In the genomic region with DNA sequence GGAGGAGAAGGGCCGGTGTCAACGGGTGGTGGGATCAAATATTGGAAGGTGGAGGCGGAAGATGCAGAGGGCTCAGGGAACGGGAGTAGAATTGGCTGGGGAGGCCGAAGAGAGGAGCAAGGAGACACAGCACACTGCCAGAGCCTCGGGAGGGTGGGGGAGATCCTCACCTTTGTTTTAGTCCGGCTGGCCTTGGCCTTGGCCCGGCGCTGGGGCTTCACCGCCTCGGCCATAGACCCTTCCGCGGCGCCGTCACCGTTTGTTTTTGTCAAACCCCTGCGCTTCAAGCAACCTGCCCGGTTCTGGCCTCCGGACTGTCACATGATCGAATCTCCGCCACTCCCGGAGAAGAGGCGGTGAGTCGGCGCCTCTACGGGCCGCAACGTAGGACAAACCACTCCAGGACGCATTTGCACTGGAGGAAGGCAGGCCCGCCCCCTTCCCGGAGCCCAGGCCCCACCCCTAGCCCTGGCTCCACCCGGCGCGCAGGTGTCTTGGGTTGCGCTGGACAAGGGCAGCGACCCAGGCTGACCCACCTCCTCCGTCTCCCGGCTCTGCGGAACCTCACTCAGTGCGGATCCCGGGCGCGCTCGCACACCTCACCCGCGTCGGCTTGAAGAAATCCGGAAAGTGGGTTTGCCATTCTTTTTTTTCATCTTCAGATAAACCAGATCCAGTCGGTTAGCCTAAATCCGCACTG, we compare ENCODE assay signal across 1 cellular context.
TF ChIP-seq lines count a peak whose summit lies in the region.

A gene with protein sequence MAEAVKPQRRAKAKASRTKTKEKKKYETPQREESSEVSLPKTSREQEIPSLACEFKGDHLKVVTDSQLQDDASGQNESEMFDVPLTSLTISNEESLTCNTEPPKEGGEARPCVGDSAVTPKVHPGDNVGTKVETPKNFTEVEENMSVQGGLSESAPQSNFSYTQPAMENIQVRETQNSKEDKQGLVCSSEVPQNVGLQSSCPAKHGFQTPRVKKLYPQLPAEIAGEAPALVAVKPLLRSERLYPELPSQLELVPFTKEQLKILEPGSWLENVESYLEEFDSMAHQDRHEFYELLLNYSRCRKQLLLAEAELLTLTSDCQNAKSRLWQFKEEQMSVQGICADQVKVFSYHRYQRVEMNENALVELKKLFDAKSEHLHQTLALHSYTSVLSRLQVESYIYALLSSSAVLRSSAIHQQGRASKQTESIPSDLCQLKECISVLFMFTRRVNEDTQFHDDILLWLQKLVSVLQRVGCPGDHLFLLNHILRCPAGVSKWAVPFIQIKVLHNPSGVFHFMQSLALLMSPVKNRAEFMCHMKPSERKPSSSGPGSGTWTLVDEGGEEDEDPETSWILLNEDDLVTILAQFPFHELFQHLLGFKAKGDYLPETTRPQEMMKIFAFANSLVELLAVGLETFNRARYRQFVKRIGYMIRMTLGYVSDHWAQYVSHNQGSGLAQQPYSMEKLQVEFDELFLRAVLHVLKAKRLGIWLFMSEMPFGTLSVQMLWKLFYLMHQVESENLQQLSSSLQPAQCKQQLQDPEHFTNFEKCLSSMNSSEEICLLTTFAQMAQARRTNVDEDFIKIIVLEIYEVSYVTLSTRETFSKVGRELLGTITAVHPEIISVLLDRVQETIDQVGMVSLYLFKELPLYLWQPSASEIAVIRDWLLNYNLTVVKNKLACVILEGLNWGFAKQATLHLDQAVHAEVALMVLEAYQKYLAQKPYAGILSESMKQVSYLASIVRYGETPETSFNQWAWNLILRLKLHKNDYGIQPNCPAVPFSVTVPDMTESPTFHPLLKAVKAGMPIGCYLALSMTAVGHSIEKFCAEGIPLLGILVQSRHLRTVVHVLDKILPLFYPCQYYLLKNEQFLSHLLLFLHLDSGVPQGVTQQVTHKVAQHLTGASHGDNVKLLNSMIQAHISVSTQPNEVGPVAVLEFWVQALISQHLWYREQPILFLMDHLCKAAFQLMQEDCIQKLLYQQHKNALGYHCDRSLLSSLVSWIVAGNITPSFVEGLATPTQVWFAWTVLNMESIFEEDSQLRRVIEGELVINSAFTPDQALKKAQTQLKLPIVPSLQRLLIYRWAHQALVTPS (N-terminal part only) (minus strand): TSS at position 323 of the 700 bp plus-strand sequence. CDS start 90 bp downstream, at position 233.

TF ChIP-seq in HepG2, 621 proteins besides CTCF, POLR2A, EP300 and RAD21 (continued from another document and continues in another):
- peak; percentile 56 for TF ChIP-seq ARID5B (CRISPR knock-in tag; IDR thresholded peaks at IDR 0.05)
- peak; percentile 75 for TF ChIP-seq ELF1 (CRISPR knock-in tag; IDR thresholded peaks at IDR 0.05)
- TF ChIP-seq HINFP (CRISPR knock-in tag; IDR thresholded peaks at IDR 0.05; ENCODE audit: low read depth) = peak; percentile 54; the same call in 1 of the 2 replicates
- TF ChIP-seq PPARG (CRISPR knock-in tag; conservative IDR thresholded peaks at IDR 0.05) = no peak; the same call in 1 of the 2 replicates
- no peak for TF ChIP-seq SMYD3 (CRISPR knock-in tag; IDR thresholded peaks at IDR 0.05)
- TF ChIP-seq AGO2 (optimal IDR thresholded peaks at IDR 0.05; ENCODE audit: low read depth, low read length) = no peak
- no peak for TF ChIP-seq ATAD3A (CRISPR knock-in tag; IDR thresholded peaks at IDR 0.05)
- 0 out of 2 replicates have a peak, but pooled peaks have one; percentile 29 for TF ChIP-seq CBFB (CRISPR knock-in tag; IDR thresholded peaks at IDR 0.05)
- peak; percentile 69; the same call in 1 of the 2 replicates for TF ChIP-seq ZBED4 (CRISPR knock-in tag; IDR thresholded peaks at IDR 0.05; ENCODE audit: borderline replicate concordance)
- peak; percentile 85; the same call in 1 of the 2 replicates for TF ChIP-seq ZNF816 (CRISPR knock-in tag; IDR thresholded peaks at IDR 0.05; ENCODE audit: borderline replicate concordance)
- no peak for TF ChIP-seq LCORL (IDR thresholded peaks at IDR 0.05)
- peak; percentile 47; the same call in 1 of the 2 replicates for TF ChIP-seq LCORL (CRISPR knock-in tag; IDR thresholded peaks at IDR 0.05)
- no peak for TF ChIP-seq JUN (CRISPR knock-in tag; IDR thresholded peaks at IDR 0.05)
- TF ChIP-seq ZNF143 (CRISPR knock-in tag; IDR thresholded peaks at IDR 0.05) = no peak; the same call in 1 of the 2 replicates
- no peak; the same call in none of the 2 replicates for TF ChIP-seq ZNF770 (CRISPR knock-in tag; IDR thresholded peaks at IDR 0.05)
- 0 out of 2 replicates have a peak, but pooled peaks have one; percentile 21 for TF ChIP-seq HIVEP1 (CRISPR knock-in tag; IDR thresholded peaks at IDR 0.05)
- no peak for TF ChIP-seq ZNF232 (CRISPR knock-in tag; IDR thresholded peaks at IDR 0.05; ENCODE audit: borderline replicate concordance)
- no peak for TF ChIP-seq MEIS2 (CRISPR knock-in tag; IDR thresholded peaks at IDR 0.05)
- TF ChIP-seq, protein P1, sequence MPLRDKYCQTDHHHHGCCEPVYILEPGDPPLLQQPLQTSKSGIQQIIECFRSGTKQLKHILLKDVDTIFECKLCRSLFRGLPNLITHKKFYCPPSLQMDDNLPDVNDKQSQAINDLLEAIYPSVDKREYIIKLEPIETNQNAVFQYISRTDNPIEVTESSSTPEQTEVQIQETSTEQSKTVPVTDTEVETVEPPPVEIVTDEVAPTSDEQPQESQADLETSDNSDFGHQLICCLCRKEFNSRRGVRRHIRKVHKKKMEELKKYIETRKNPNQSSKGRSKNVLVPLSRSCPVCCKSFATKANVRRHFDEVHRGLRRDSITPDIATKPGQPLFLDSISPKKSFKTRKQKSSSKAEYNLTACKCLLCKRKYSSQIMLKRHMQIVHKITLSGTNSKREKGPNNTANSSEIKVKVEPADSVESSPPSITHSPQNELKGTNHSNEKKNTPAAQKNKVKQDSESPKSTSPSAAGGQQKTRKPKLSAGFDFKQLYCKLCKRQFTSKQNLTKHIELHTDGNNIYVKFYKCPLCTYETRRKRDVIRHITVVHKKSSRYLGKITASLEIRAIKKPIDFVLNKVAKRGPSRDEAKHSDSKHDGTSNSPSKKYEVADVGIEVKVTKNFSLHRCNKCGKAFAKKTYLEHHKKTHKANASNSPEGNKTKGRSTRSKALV (CRISPR knock-in tag; IDR thresholded peaks at IDR 0.05) = 0 out of 2 replicates have a peak, but pooled peaks have one; percentile 19
- TF ChIP-seq ZNF605 (CRISPR knock-in tag; IDR thresholded peaks at IDR 0.05) = peak; percentile 11; the same call in 1 of the 2 replicates
- TF ChIP-seq ZNF558 (CRISPR knock-in tag; IDR thresholded peaks at IDR 0.05; ENCODE audit: borderline replicate concordance) = no peak
- TF ChIP-seq THAP11 (CRISPR knock-in tag; IDR thresholded peaks at IDR 0.05) = peak; percentile 93
- TF ChIP-seq, protein P2, sequence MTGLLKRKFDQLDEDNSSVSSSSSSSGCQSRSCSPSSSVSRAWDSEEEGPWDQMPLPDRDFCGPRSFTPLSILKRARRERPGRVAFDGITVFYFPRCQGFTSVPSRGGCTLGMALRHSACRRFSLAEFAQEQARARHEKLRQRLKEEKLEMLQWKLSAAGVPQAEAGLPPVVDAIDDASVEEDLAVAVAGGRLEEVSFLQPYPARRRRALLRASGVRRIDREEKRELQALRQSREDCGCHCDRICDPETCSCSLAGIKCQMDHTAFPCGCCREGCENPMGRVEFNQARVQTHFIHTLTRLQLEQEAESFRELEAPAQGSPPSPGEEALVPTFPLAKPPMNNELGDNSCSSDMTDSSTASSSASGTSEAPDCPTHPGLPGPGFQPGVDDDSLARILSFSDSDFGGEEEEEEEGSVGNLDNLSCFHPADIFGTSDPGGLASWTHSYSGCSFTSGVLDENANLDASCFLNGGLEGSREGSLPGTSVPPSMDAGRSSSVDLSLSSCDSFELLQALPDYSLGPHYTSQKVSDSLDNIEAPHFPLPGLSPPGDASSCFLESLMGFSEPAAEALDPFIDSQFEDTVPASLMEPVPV (CRISPR knock-in tag; IDR thresholded peaks at IDR 0.05) = peak; percentile 70; the same call in 1 of the 2 replicates
- peak; percentile 77; the same call in 1 of the 2 replicates for TF ChIP-seq SIN3A (IDR thresholded peaks at IDR 0.05; ENCODE audit: borderline replicate concordance, low read depth, low read length)
- TF ChIP-seq, protein P3, sequence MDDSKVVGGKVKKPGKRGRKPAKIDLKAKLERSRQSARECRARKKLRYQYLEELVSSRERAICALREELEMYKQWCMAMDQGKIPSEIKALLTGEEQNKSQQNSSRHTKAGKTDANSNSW (CRISPR knock-in tag; IDR thresholded peaks at IDR 0.05; ENCODE audit: borderline replicate concordance) = no peak
- no peak for TF ChIP-seq KLF6 (CRISPR knock-in tag; IDR thresholded peaks at IDR 0.05)
- TF ChIP-seq GFI1 (CRISPR knock-in tag; IDR thresholded peaks at IDR 0.05; ENCODE audit: borderline replicate concordance) = peak; percentile 58; the same call in 1 of the 2 replicates
- TF ChIP-seq RFXAP (CRISPR knock-in tag; IDR thresholded peaks at IDR 0.05; ENCODE audit: borderline replicate concordance) = no peak
- TF ChIP-seq ZFP41 (CRISPR knock-in tag; IDR thresholded peaks at IDR 0.05; ENCODE audit: borderline replicate concordance) = no peak; the same call in 1 of the 2 replicates
- no peak for TF ChIP-seq NKX3-1 (CRISPR knock-in tag; IDR thresholded peaks at IDR 0.05)
